Comparison of ENCODE assay signal across 16 cellular contexts in genomic region chr1:164337885-164338284, GRCh38.
DNase-seq lines count a peak whose midpoint lies in the region; ATAC-seq, FAIRE-seq and TF ChIP-seq lines count a peak whose summit lies in the region.
"Had no signal": no experiment of that assay in that cellular context is flagged by ENCODE, and none has a peak within 500 bp of the region (broad histone marks: within the 10 kb centered on the region; RNA-seq: fewer than 3 reads in every experiment).

No MANE protein-coding gene starts in this region.

- H3K36me3 ChIP-seq in HCT116 (ENCODE audit: control insufficient read depth in 1 of 2, insufficient read depth in 2 of 2, low read length in 2 of 2): no peaks in the 10 kb centered on the region

- no peak for TF ChIP-seq RAD21 in A549 (conservative IDR thresholded peaks at IDR 0.05 in 1 of 2, IDR thresholded peaks at IDR 0.05 in 1 of 2)
- no peak for TF ChIP-seq RAD21 in HCT116 (IDR thresholded peaks at IDR 0.05; ENCODE audit: low read depth)

- no peak overlapping the region for H3K4me2 ChIP-seq in A549
- H3K4me2 ChIP-seq in HCT116 (ENCODE audit: low read length): 0 out of 2 replicates have a peak overlapping the region, but pooled peaks have one; percentile 7

- H3K9me3 Mint-ChIP-seq in mesothelial cell of epicardium: peaks cover 10% of the 10 kb centered on the region

- H4K20me1 ChIP-seq in HCT116 (ENCODE audit: insufficient read depth): no peaks in the 10 kb centered on the region

- no peak for FAIRE-seq in A549 (lab: Jason Lieb, UNC)
- FAIRE-seq: RCC 7860 had no signal

- no peaks in the 10 kb centered on the region for H3K9me2 ChIP-seq in HCT116 (ENCODE audit: insufficient read depth)

- no peaks in the 10 kb centered on the region for H3K79me2 ChIP-seq in HCT116 (ENCODE audit: insufficient read depth, low read length)

- no peaks in the 10 kb centered on the region for H3K27me3 ChIP-seq in HCT116 (ENCODE audit: insufficient read depth, low read length)

- DNase-seq in A549 (ENCODE audit: low read depth in 1 of 2, low spot score in 1 of 2) (peak in 1 of 2 experiments; percentile 15), HCT116 (ENCODE audit: low read depth, low spot score) (peak; percentile 4), SW480 (ENCODE audit: low spot score) (peak; percentile 82), mesothelial cell of epicardium (ENCODE audit: low spot score in 2 of 2, unreplicated experiment in 2 of 2) (no peak), cortex of kidney (lab: John Stamatoyannopoulos, UW) (no peak), NCI-H526 treated with DMSO at 0.1 percent for 48 hours (lab: John Stamatoyannopoulos, UW) (no peak)
- DNase-seq: ACHN; CD4-positive, alpha-beta T cell; NCI-H2107; NCI-H774; SHP77 had no signal

- H3K4me3 Mint-ChIP-seq in mesothelial cell of epicardium: no peak overlapping the region
- H3K4me3 Mint-ChIP-seq: CD4-positive, alpha-beta T cell; IgD-negative memory B cell had no signal

- H3K9ac ChIP-seq in HCT116 (ENCODE audit: low read length): no peak overlapping the region

- peaks cover 11% of the 10 kb centered on the region for H3K4me1 Mint-ChIP-seq in mesothelial cell of epicardium
- H3K4me1 Mint-ChIP-seq: IgD-negative memory B cell had no signal

- H3K4me1 ChIP-seq in A549 (no peaks in the 10 kb centered on the region), HCT116 (ENCODE audit: control insufficient read depth in 1 of 2, insufficient read depth in 2 of 2, low read length in 2 of 2) (peaks cover 0 to 3% of the 10 kb centered on the region in 2 experiments; a peak in 1 of 4 replicates)

- CTCF ChIA-PET in A549 (lab: Yijun Ruan, JAX) (no interaction called here), HCT116 (lab: Charles Lee) (no interaction called here)

- BruUV-seq in HCT116 (replicated peaks; lab: Mats Ljungman, UMichigan): no TSS peak

- peak overlapping the region; percentile 10 for H3K27ac Mint-ChIP-seq in mesothelial cell of epicardium
- H3K27ac Mint-ChIP-seq: CD4-positive, alpha-beta T cell; IgD-negative memory B cell had no signal

- no peaks in the 10 kb centered on the region for H3K36me3 Mint-ChIP-seq in mesothelial cell of epicardium
- H3K36me3 Mint-ChIP-seq: IgD-negative memory B cell had no signal

- ATAC-seq in A549 (no peak), HCT116 (peak; percentile 50; the same call in 1 of the 2 replicates), GM21786 (IDR thresholded peaks at IDR 0.05; ENCODE audit: unreplicated experiment) (no peak)
- no peak for ATAC-seq in activated CD4-positive, CD25-positive, alpha-beta regulatory T cell treated with anti-CD3 and anti-CD28 coated beads, Interleukin-2, amount 50 U/mL, for 24 hours
- ATAC-seq: SK-N-SH treated with all-trans-retinoic acid at 6 μM for 48 hours had no signal

- H3K9me3 ChIP-seq in A549: 0 out of 3 replicates have a peak, but pooled peaks cover 3% of the 10 kb centered on the region
- H3K9me3 ChIP-seq in HCT116 (ENCODE audit: control insufficient read depth in 1 of 2, insufficient read depth in 1 of 2, low read depth in 1 of 2, low read length in 2 of 2): no peaks in the 10 kb centered on the region

- 13% methylated on average over 1 of the region's 1 CpG for WGBS in A549 (ENCODE audit: missing lambda C conversion rate)

- intact Hi-C loops in HCT116 (cut with micrococcal nuclease): no loop called here

- RAD21 ChIA-PET in HCT116 (lab: Charles Lee; ENCODE audit: low non-redundant PET in 1 of 2, low total read pairs in 2 of 2, uncharacterized antibody in 2 of 2, unreplicated experiment in 2 of 2): no interaction called here

- no peak overlapping the region for H3K27ac ChIP-seq in A549
- no peak overlapping the region for H3K27ac ChIP-seq in HCT116 (ENCODE audit: low read depth, low read length)

- H2AFZ ChIP-seq in HCT116 (ENCODE audit: low read depth, low read length, poor library complexity, severe bottlenecking): no peak overlapping the region

- no peak overlapping the region for H3K4me3 ChIP-seq in A549
- H3K4me3 ChIP-seq in HCT116 (replicated peaks in 1 of 2; ENCODE audit: low read depth in 1 of 2, low read length in 2 of 2): no peak overlapping the region

- no peaks in the 10 kb centered on the region for H3K27me3 Mint-ChIP-seq in mesothelial cell of epicardium (ENCODE audit: low read depth)
- H3K27me3 Mint-ChIP-seq: CD4-positive, alpha-beta T cell had no signal

- TF ChIP-seq CTCF in A549 (IDR thresholded peaks at IDR 0.05) (no peak), HCT116 (IDR thresholded peaks at IDR 0.05 in 2 of 3, conservative IDR thresholded peaks at IDR 0.05 in 1 of 3; ENCODE audit: borderline replicate concordance in 1 of 3, insufficient read depth in 1 of 3, low read depth in 2 of 3, low read length in 2 of 3) (no peak), mesothelial cell of epicardium (IDR thresholded peaks at IDR 0.05; ENCODE audit: unreplicated experiment) (no peak)

- TF ChIP-seq EP300 in A549 (IDR thresholded peaks at IDR 0.05): no peak

- POLR2A ChIA-PET in A549 (lab: Yijun Ruan, JAX) (no interaction called here), HCT116 (lab: Charles Lee) (no interaction called here)

- TF ChIP-seq POLR2A in A549 (IDR thresholded peaks at IDR 0.05; ENCODE audit: low read length): no peak
- TF ChIP-seq POLR2A in HCT116 (IDR thresholded peaks at IDR 0.05; ENCODE audit: borderline replicate concordance, extremely low read depth, insufficient read depth, insufficient read length): no peak

TF ChIP-seq in A549, 52 proteins besides CTCF, POLR2A, EP300 and RAD21:
- TF ChIP-seq FOSL2 (IDR thresholded peaks at IDR 0.05): 0 out of 2 replicates have a peak, but pooled peaks have one; percentile 13
- no peak for TF ChIP-seq FOSL2 (CRISPR knock-in tag; IDR thresholded peaks at IDR 0.05)
- no peak for TF ChIP-seq ESRRA (IDR thresholded peaks at IDR 0.05; ENCODE audit: borderline replicate concordance, low read length)
TF ChIP-seq in A549: peak in this region for 1.

TF ChIP-seq in HCT116, 20 proteins besides CTCF, POLR2A, EP300 and RAD21:
- TF ChIP-seq ELF1 (IDR thresholded peaks at IDR 0.05; ENCODE audit: borderline replicate concordance, low read depth): no peak
- TF ChIP-seq EGR1 (IDR thresholded peaks at IDR 0.05; ENCODE audit: low read depth): no peak
- TF ChIP-seq ATF3 (IDR thresholded peaks at IDR 0.05): no peak
- no peak; the same call in 1 of the 2 replicates for TF ChIP-seq SP1 (IDR thresholded peaks at IDR 0.05; ENCODE audit: low read depth)
- no peak for TF ChIP-seq ZFX (IDR thresholded peaks at IDR 0.05)
- no peak for TF ChIP-seq SIN3A (IDR thresholded peaks at IDR 0.05; ENCODE audit: low read depth)
- no peak for TF ChIP-seq ZNF274 (IDR thresholded peaks at IDR 0.05; ENCODE audit: low read depth, low read length)
- no peak for TF ChIP-seq POLR2AphosphoS5 (IDR thresholded peaks at IDR 0.05; ENCODE audit: low read depth, low read length)
- no peak for TF ChIP-seq ZBTB33 (IDR thresholded peaks at IDR 0.05; ENCODE audit: extremely low read depth, insufficient replicate concordance, low read length)
- no peak for TF ChIP-seq CEBPB (IDR thresholded peaks at IDR 0.05; ENCODE audit: low read depth)
- no peak for TF ChIP-seq MAX (IDR thresholded peaks at IDR 0.05)
- TF ChIP-seq EZH2 (IDR thresholded peaks at IDR 0.05): no peak
- TF ChIP-seq EZH2phosphoT487 (IDR thresholded peaks at IDR 0.05; ENCODE audit: borderline replicate concordance): no peak
- TF ChIP-seq YY1 (IDR thresholded peaks at IDR 0.05; ENCODE audit: extremely low read depth, insufficient replicate concordance, low read depth, low read length): no peak
- TF ChIP-seq TCF7L2 (IDR thresholded peaks at IDR 0.05; ENCODE audit: borderline replicate concordance, extremely low read depth, insufficient read depth, insufficient read length): no peak
- TF ChIP-seq CBX3 (IDR thresholded peaks at IDR 0.05; ENCODE audit: low read depth): no peak

Comparison
In these comparisons a context has a peak if more than half of its experiments do, and no peak if none do; other contexts are left out.
1. DNase-seq: peak in HCT116 (single experiment) and SW480 (single experiment); none in mesothelial cell of epicardium (0 of 2), cortex of kidney (single experiment) and NCI-H526 treated with DMSO at 0.1 percent for 48 hours (single experiment).